28 cellular contexts compared by ENCODE assay signal in genomic region chr3:111498022-111498421, GRCh38. TPM values are rescaled to one million over a fixed set of nuclear protein-coding genes. Genes with fewer than 3 reads are reported as not detected.
"Had no signal": no experiment of that assay in that cellular context is flagged by ENCODE, and none has a peak within 500 bp of the region (broad histone marks: within the 10 kb centered on the region; RNA-seq: fewer than 3 reads in every experiment).

No MANE protein-coding gene starts in this region.

- H3K27ac Mint-ChIP-seq: natural killer cell treated with Interleukin-12 subunit alpha and Interleukin-12 subunit beta and Interleukin-15 and Interleukin-18, amount 100 ng/mL, for 72 hours; stimulated activated memory B cell treated with anti-CD40 and anti-IgM and Interleukin-4, amounts not matched to agents 10 μg/mL and 1 μg/mL and 100 μg/mL, for 72 hours; stimulated activated naive CD8-positive, alpha-beta T cell treated with anti-CD3 and anti-CD28 coated beads, Interleukin-15, Interleukin-2, amounts not matched to agents 100 ng/mL and 50 ng/mL, for 24 hours had no signal

- H3K9me3 ChIP-seq: psoas muscle, tibial artery, upper lobe of right lung, vagina had no signal

- DNase-seq: cortex of kidney; dorsolateral prefrontal cortex; effector CD8-positive, alpha-beta T cell; heart left ventricle; hippocampal formation; islet precursor cell; left ventricle myocardium inferior; mesenchymal stem cell; midbrain; psoas muscle; retina; spleen; stimulated activated CD4-positive, alpha-beta T cell treated with anti-CD3 and anti-CD28 coated beads, Interleukin-15, amount 100 ng/mL, for 24 hours; stimulated activated CD4-positive, alpha-beta T cell treated with anti-CD3 and anti-CD28 coated beads, Interleukin-1b, Interleukin-23, amount 100 ng/mL, for 48 hours; stimulated activated CD4-positive, alpha-beta T cell treated with anti-CD3 and anti-CD28 coated beads, Interleukin-4, amount 100 ng/mL, for 24 hours; tibial artery; upper lobe of right lung had no signal

- H3K27ac ChIP-seq: dorsolateral prefrontal cortex, heart left ventricle, left ventricle myocardium inferior, psoas muscle, spleen, tibial artery, upper lobe of right lung, vagina had no signal

- H3K27me3 ChIP-seq: dorsolateral prefrontal cortex, heart left ventricle, spleen, tibial artery, upper lobe of right lung, vagina had no signal

- H3K4me1 Mint-ChIP-seq: stimulated activated memory B cell treated with anti-CD40 and anti-IgM and Interleukin-4, amounts not matched to agents 10 μg/mL and 1 μg/mL and 100 μg/mL, for 72 hours had no signal

- ATAC-seq: esophagus mucosa; heart left ventricle; natural killer cell treated with Interleukin-12 subunit alpha and Interleukin-12 subunit beta and Interleukin-15 and Interleukin-18, amount 100 ng/mL, for 72 hours; psoas muscle; sciatic nerve; stimulated activated memory B cell treated with anti-CD40 and anti-IgM and Interleukin-4, amounts not matched to agents 10 μg/mL and 1 μg/mL and 100 μg/mL, for 72 hours; upper lobe of right lung had no signal

- H3K36me3 Mint-ChIP-seq: natural killer cell treated with Interleukin-12 subunit alpha and Interleukin-12 subunit beta and Interleukin-15 and Interleukin-18, amount 100 ng/mL, for 72 hours; stimulated activated memory B cell treated with anti-CD40 and anti-IgM and Interleukin-4, amounts not matched to agents 10 μg/mL and 1 μg/mL and 100 μg/mL, for 72 hours had no signal

- H3K36me3 ChIP-seq: heart left ventricle, left ventricle myocardium inferior, spleen, tibial artery, upper lobe of right lung, vagina had no signal

- H3K9me3 Mint-ChIP-seq: natural killer cell treated with Interleukin-12 subunit alpha and Interleukin-12 subunit beta and Interleukin-15 and Interleukin-18, amount 100 ng/mL, for 72 hours had no signal

- H3K4me1 ChIP-seq: heart left ventricle, left ventricle myocardium inferior, psoas muscle, spleen, tibial artery, upper lobe of right lung, vagina had no signal

- H3K4me3 Mint-ChIP-seq: natural killer cell treated with Interleukin-12 subunit alpha and Interleukin-12 subunit beta and Interleukin-15 and Interleukin-18, amount 100 ng/mL, for 72 hours; stimulated activated memory B cell treated with anti-CD40 and anti-IgM and Interleukin-4, amounts not matched to agents 10 μg/mL and 1 μg/mL and 100 μg/mL, for 72 hours; stimulated activated naive CD8-positive, alpha-beta T cell treated with anti-CD3 and anti-CD28 coated beads, Interleukin-15, Interleukin-2, amounts not matched to agents 100 ng/mL and 50 ng/mL, for 24 hours had no signal

- H3K4me3 ChIP-seq: dorsolateral prefrontal cortex, heart left ventricle, left ventricle myocardium inferior, lung, psoas muscle, spleen, tibial artery, upper lobe of right lung, vagina had no signal

- H3K27me3 Mint-ChIP-seq: stimulated activated memory B cell treated with anti-CD40 and anti-IgM and Interleukin-4, amounts not matched to agents 10 μg/mL and 1 μg/mL and 100 μg/mL, for 72 hours; stimulated activated naive CD8-positive, alpha-beta T cell treated with anti-CD3 and anti-CD28 coated beads, Interleukin-15, Interleukin-2, amounts not matched to agents 100 ng/mL and 50 ng/mL, for 24 hours had no signal

RNA-seq across cellular contexts. Expression of gene CD96, which starts 44.0 kb away (rescaled TPM):
- total RNA-seq: fibroblast of lung, frontal cortex, glomerular endothelial cell, osteoblast had no signal
